In the genomic region with DNA sequence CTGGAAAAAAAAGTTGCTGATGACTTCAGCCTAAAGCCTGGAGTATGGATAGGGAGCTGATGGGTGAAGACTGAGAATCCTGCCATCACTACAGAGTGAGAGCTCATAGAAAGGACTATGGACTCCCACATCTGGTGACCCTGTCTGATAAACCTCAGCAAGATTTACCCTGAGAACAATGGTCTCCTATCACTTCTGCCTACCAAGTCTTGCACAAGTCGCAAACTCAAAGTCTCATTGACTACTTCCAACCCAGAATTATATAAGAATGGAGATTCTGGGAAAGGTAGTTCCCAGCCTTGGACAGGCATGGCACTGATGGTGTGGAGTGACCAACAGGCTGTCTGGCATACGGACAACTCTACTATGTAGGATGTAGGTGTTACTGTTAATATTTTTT, we compare ENCODE assay signal across 1 cellular context.
TF ChIP-seq lines count a peak whose summit lies in the region.

No MANE protein-coding gene starts in this region.

TF ChIP-seq in HepG2, 621 proteins besides CTCF, POLR2A, EP300 and RAD21 (continued from another document and continues in another):
- TF ChIP-seq, protein P1, sequence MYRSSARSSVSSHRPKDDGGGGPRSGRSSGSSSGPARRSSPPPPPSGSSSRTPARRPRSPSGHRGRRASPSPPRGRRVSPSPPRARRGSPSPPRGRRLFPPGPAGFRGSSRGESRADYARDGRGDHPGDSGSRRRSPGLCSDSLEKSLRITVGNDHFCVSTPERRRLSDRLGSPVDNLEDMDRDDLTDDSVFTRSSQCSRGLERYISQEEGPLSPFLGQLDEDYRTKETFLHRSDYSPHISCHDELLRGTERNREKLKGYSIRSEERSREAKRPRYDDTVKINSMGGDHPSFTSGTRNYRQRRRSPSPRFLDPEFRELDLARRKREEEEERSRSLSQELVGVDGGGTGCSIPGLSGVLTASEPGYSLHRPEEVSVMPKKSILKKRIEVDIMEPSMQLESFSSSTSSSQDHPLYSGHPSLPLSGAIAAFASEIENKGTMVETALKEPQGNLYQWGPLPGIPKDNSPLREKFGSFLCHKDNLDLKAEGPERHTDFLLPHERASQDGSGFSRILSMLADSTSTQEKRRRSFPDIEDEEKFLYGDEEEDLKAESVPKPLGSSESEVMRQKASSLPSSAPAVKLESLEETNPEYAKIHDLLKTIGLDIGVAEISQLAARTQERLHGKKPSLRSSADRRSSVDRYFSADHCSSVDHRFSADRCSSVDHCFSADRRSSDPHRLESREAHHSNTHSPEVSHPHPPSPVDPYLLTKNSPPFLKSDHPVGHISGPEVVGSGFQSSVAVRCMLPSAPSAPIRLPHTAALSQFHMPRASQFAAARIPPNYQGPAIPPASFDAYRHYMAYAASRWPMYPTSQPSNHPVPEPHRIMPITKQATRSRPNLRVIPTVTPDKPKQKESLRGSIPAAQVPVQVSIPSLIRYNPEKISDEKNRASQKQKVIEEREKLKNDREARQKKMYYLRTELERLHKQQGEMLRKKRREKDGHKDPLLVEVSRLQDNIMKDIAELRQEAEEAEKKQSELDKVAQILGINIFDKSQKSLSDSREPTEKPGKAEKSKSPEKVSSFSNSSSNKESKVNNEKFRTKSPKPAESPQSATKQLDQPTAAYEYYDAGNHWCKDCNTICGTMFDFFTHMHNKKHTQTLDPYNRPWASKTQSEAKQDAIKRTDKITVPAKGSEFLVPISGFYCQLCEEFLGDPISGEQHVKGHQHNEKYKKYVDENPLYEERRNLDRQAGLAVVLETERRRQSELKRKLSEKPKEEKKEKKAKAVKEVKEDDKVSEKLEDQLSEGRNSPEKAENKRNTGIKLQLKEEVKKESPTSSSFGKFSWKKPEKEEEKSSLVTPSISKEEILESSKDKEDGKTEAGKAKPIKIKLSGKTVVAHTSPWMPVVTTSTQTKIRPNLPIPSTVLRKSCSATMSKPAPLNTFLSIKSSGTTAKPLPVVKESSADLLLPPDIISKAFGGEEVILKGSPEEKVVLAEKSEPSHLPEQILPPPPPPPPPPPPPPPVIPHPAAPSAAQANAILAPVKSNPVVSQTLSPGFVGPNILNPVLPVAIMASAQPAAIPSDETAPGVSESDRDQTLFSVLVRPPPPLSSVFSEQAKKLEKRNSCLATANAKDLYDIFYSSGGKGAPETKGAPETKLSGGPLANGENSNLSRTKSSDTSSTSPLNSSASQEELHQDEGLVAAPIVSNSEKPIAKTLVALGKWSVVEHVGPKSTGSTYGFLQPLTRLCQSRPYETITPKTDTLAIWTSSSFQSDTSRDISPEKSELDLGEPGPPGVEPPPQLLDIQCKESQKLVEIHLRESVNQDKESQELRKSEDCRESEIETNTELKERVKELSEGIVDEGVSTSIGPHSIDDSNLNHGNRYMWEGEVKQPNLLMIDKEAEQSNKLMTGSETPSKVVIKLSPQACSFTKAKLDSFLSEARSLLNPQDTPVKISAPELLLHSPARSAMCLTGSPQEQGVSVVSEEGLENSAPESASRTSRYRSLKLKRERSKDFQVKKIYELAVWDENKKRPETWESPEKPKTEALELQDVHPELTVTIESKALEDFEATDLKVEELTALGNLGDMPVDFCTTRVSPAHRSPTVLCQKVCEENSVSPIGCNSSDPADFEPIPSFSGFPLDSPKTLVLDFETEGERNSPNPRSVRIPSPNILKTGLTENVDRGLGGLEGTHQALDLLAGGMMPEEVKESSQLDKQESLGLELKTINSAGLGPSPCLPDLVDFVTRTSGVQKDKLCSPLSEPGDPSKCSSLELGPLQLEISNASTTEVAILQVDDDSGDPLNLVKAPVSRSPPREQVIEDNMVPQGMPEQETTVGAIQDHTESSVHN (CRISPR knock-in tag; IDR thresholded peaks at IDR 0.05): no peak
- TF ChIP-seq TEAD3 (CRISPR knock-in tag; optimal IDR thresholded peaks at IDR 0.05; ENCODE audit: borderline replicate concordance) (peak; percentile 42), SMAD3 (CRISPR knock-in tag; IDR thresholded peaks at IDR 0.05) (no peak), JUNB (CRISPR knock-in tag; IDR thresholded peaks at IDR 0.05; ENCODE audit: borderline replicate concordance) (no peak), ZNF441 (CRISPR knock-in tag; IDR thresholded peaks at IDR 0.05; ENCODE audit: borderline replicate concordance) (no peak), ZNF24 (IDR thresholded peaks at IDR 0.05) (no peak), ZNF264 (CRISPR knock-in tag; IDR thresholded peaks at IDR 0.05) (no peak), TCF7 (IDR thresholded peaks at IDR 0.05; ENCODE audit: low read depth) (no peak), FOXP1 (IDR thresholded peaks at IDR 0.05) (no peak), FOXP1 (CRISPR knock-in tag; IDR thresholded peaks at IDR 0.05) (0 out of 2 replicates have a peak, but pooled peaks have one; percentile 10), ZC3H13 (CRISPR knock-in tag; IDR thresholded peaks at IDR 0.05) (no peak), KMT2B (CRISPR knock-in tag; IDR thresholded peaks at IDR 0.05) (no peak), ELF1 (CRISPR knock-in tag; IDR thresholded peaks at IDR 0.05) (no peak), ZNF615 (CRISPR knock-in tag; IDR thresholded peaks at IDR 0.05; ENCODE audit: borderline replicate concordance) (no peak), STAT5B (CRISPR knock-in tag; IDR thresholded peaks at IDR 0.05) (no peak), NR2C2 (CRISPR knock-in tag; IDR thresholded peaks at IDR 0.05; ENCODE audit: borderline replicate concordance) (0 out of 2 replicates have a peak, but pooled peaks have one; percentile 35), SNAI1 (CRISPR knock-in tag; IDR thresholded peaks at IDR 0.05; ENCODE audit: borderline replicate concordance) (no peak), GTF2F1 (IDR thresholded peaks at IDR 0.05; ENCODE audit: low read length) (no peak), ZNF136 (CRISPR knock-in tag; IDR thresholded peaks at IDR 0.05; ENCODE audit: low read depth) (no peak), ZNF619 (CRISPR knock-in tag; IDR thresholded peaks at IDR 0.05) (no peak), ZNF121 (CRISPR knock-in tag; IDR thresholded peaks at IDR 0.05) (no peak), ZNF766 (CRISPR knock-in tag; IDR thresholded peaks at IDR 0.05; ENCODE audit: borderline replicate concordance) (no peak), ZFP36L2 (CRISPR knock-in tag; IDR thresholded peaks at IDR 0.05) (no peak), SALL2 (CRISPR knock-in tag; IDR thresholded peaks at IDR 0.05) (no peak), SALL1 (CRISPR knock-in tag; IDR thresholded peaks at IDR 0.05) (peak; percentile 43; the same call in 1 of the 2 replicates), NFE2L1 (CRISPR knock-in tag; IDR thresholded peaks at IDR 0.05; ENCODE audit: borderline replicate concordance) (no peak), AGO1 (IDR thresholded peaks at IDR 0.05; ENCODE audit: low read depth, low read length, poor library complexity, severe bottlenecking) (no peak), ZNF33A (CRISPR knock-in tag; IDR thresholded peaks at IDR 0.05; ENCODE audit: borderline replicate concordance) (no peak), ZNF251 (CRISPR knock-in tag; IDR thresholded peaks at IDR 0.05) (no peak), PTBP1 (IDR thresholded peaks at IDR 0.05; ENCODE audit: low read depth, low read length, poor library complexity, severe bottlenecking) (no peak), ATM (IDR thresholded peaks at IDR 0.05; ENCODE audit: borderline replicate concordance) (no peak), ZMYM2 (CRISPR knock-in tag; IDR thresholded peaks at IDR 0.05) (no peak), SSRP1 (CRISPR knock-in tag; IDR thresholded peaks at IDR 0.05) (no peak), MEF2D (CRISPR knock-in tag; IDR thresholded peaks at IDR 0.05) (no peak), KAT8 (CRISPR knock-in tag; IDR thresholded peaks at IDR 0.05) (peak; percentile 24; the same call in 1 of the 2 replicates), MEIS1 (CRISPR knock-in tag; IDR thresholded peaks at IDR 0.05; ENCODE audit: borderline replicate concordance) (no peak), ZNF484 (CRISPR knock-in tag; IDR thresholded peaks at IDR 0.05; ENCODE audit: borderline replicate concordance, low read depth) (no peak), ZNF790 (CRISPR knock-in tag; IDR thresholded peaks at IDR 0.05; ENCODE audit: borderline replicate concordance) (no peak), ZNF354B (CRISPR knock-in tag; IDR thresholded peaks at IDR 0.05) (no peak), ZNF230 (CRISPR knock-in tag; IDR thresholded peaks at IDR 0.05) (no peak), TOPORS (CRISPR knock-in tag; IDR thresholded peaks at IDR 0.05) (no peak), RXRB (CRISPR knock-in tag; IDR thresholded peaks at IDR 0.05; ENCODE audit: borderline replicate concordance) (0 out of 2 replicates have a peak, but pooled peaks have one; percentile 17), PRMT3 (CRISPR knock-in tag; IDR thresholded peaks at IDR 0.05; ENCODE audit: borderline replicate concordance, low read depth) (no peak), ISL2 (CRISPR knock-in tag; IDR thresholded peaks at IDR 0.05) (no peak), ZNF614 (CRISPR knock-in tag; IDR thresholded peaks at IDR 0.05; ENCODE audit: borderline replicate concordance) (no peak), RARG (CRISPR knock-in tag; IDR thresholded peaks at IDR 0.05; ENCODE audit: low read depth) (no peak), XRCC5 (optimal IDR thresholded peaks at IDR 0.05; ENCODE audit: low read length) (no peak), GABPA (IDR thresholded peaks at IDR 0.05; ENCODE audit: low read depth, low read length) (no peak), GABPA (CRISPR knock-in tag; IDR thresholded peaks at IDR 0.05; ENCODE audit: low read depth) (no peak), U2AF2 (IDR thresholded peaks at IDR 0.05; ENCODE audit: low read depth, low read length) (no peak), MTA3 (CRISPR knock-in tag; IDR thresholded peaks at IDR 0.05) (no peak), MLLT10 (CRISPR knock-in tag; IDR thresholded peaks at IDR 0.05) (no peak), ZNF607 (CRISPR knock-in tag; IDR thresholded peaks at IDR 0.05; ENCODE audit: borderline replicate concordance) (no peak), KLF12 (CRISPR knock-in tag; IDR thresholded peaks at IDR 0.05; ENCODE audit: borderline replicate concordance) (no peak), ZFAT (CRISPR knock-in tag; conservative IDR thresholded peaks at IDR 0.05) (no peak), ESRRA (CRISPR knock-in tag; IDR thresholded peaks at IDR 0.05; ENCODE audit: low read depth) (no peak), EZH2 (conservative IDR thresholded peaks at IDR 0.05; ENCODE audit: low read depth, low read length) (no peak), HDAC6 (IDR thresholded peaks at IDR 0.05; ENCODE audit: low read depth, low read length) (no peak), SRSF9 (IDR thresholded peaks at IDR 0.05; ENCODE audit: borderline replicate concordance, insufficient read depth, low read depth, low read length, poor library complexity, severe bottlenecking) (no peak)
- TF ChIP-seq, protein P2, sequence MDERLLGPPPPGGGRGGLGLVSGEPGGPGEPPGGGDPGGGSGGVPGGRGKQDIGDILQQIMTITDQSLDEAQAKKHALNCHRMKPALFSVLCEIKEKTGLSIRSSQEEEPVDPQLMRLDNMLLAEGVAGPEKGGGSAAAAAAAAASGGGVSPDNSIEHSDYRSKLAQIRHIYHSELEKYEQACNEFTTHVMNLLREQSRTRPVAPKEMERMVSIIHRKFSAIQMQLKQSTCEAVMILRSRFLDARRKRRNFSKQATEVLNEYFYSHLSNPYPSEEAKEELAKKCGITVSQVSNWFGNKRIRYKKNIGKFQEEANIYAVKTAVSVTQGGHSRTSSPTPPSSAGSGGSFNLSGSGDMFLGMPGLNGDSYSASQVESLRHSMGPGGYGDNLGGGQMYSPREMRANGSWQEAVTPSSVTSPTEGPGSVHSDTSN (CRISPR knock-in tag; IDR thresholded peaks at IDR 0.05): no peak
- TF ChIP-seq, protein P3, sequence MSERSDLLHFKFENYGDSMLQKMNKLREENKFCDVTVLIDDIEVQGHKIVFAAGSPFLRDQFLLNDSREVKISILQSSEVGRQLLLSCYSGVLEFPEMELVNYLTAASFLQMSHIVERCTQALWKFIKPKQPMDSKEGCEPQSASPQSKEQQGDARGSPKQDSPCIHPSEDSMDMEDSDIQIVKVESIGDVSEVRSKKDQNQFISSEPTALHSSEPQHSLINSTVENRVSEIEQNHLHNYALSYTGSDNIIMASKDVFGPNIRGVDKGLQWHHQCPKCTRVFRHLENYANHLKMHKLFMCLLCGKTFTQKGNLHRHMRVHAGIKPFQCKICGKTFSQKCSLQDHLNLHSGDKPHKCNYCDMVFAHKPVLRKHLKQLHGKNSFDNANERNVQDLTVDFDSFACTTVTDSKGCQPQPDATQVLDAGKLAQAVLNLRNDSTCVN (CRISPR knock-in tag; IDR thresholded peaks at IDR 0.05; ENCODE audit: borderline replicate concordance): no peak
- TF ChIP-seq, protein P4, sequence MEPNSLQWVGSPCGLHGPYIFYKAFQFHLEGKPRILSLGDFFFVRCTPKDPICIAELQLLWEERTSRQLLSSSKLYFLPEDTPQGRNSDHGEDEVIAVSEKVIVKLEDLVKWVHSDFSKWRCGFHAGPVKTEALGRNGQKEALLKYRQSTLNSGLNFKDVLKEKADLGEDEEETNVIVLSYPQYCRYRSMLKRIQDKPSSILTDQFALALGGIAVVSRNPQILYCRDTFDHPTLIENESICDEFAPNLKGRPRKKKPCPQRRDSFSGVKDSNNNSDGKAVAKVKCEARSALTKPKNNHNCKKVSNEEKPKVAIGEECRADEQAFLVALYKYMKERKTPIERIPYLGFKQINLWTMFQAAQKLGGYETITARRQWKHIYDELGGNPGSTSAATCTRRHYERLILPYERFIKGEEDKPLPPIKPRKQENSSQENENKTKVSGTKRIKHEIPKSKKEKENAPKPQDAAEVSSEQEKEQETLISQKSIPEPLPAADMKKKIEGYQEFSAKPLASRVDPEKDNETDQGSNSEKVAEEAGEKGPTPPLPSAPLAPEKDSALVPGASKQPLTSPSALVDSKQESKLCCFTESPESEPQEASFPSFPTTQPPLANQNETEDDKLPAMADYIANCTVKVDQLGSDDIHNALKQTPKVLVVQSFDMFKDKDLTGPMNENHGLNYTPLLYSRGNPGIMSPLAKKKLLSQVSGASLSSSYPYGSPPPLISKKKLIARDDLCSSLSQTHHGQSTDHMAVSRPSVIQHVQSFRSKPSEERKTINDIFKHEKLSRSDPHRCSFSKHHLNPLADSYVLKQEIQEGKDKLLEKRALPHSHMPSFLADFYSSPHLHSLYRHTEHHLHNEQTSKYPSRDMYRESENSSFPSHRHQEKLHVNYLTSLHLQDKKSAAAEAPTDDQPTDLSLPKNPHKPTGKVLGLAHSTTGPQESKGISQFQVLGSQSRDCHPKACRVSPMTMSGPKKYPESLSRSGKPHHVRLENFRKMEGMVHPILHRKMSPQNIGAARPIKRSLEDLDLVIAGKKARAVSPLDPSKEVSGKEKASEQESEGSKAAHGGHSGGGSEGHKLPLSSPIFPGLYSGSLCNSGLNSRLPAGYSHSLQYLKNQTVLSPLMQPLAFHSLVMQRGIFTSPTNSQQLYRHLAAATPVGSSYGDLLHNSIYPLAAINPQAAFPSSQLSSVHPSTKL (CRISPR knock-in tag; IDR thresholded peaks at IDR 0.05): peak; percentile 88
- TF ChIP-seq, protein P5, sequence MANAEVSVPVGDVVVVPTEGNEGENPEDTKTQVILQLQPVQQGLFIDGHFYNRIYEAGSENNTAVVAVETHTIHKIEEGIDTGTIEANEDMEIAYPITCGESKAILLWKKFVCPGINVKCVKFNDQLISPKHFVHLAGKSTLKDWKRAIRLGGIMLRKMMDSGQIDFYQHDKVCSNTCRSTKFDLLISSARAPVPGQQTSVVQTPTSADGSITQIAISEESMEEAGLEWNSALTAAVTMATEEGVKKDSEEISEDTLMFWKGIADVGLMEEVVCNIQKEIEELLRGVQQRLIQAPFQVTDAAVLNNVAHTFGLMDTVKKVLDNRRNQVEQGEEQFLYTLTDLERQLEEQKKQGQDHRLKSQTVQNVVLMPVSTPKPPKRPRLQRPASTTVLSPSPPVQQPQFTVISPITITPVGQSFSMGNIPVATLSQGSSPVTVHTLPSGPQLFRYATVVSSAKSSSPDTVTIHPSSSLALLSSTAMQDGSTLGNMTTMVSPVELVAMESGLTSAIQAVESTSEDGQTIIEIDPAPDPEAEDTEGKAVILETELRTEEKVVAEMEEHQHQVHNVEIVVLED (CRISPR knock-in tag; IDR thresholded peaks at IDR 0.05; ENCODE audit: borderline replicate concordance): no peak
